ENCODE assay signal across 24 cellular contexts in genomic region chr10:110313674-110314073, GRCh38. TPM values are rescaled to one million over a fixed set of nuclear protein-coding genes. Genes with fewer than 3 reads are reported as not detected.
DNase-seq lines count a peak whose midpoint lies in the region; ATAC-seq and TF ChIP-seq lines count a peak whose summit lies in the region.
"Had no signal": no experiment of that assay in that cellular context is flagged by ENCODE, and none has a peak within 500 bp of the region (broad histone marks: within the 10 kb centered on the region; RNA-seq: fewer than 3 reads in every experiment).

No MANE protein-coding gene starts in this region.

- intact Hi-C loops in activated CD4-positive, alpha-beta memory T cell treated with anti-CD3 and anti-CD28 coated beads for 36 hours (cut with micrococcal nuclease), result loop anchor here (5.0 kb wide), 1 partner anchor 114 kb away; no protein-coding TSS in a partner anchor
- intact Hi-C loops in CD4-positive, alpha-beta memory T cell (cut with micrococcal nuclease), result no loop called here

- no peaks in the 10 kb centered on the region for H3K27me3 ChIP-seq in foreskin keratinocyte
- H3K27me3 ChIP-seq in CD4-positive, alpha-beta memory T cell (ENCODE audit: insufficient read depth, low read length), result no peaks in the 10 kb centered on the region
- H3K27me3 ChIP-seq: BE2C; BLaER1 treated with 17β-estradiol and CSF1 and Interleukin-3, amounts not matched to agents 10 nM and 100 nM had no signal

- H3K27me3 Mint-ChIP-seq in activated CD4-positive, alpha-beta memory T cell treated with anti-CD3 and anti-CD28 coated beads for 36 hours, result peaks cover 2% of the 10 kb centered on the region
- peaks cover 3% of the 10 kb centered on the region for H3K27me3 Mint-ChIP-seq in activated CD4-positive, alpha-beta memory T cell treated with anti-CD3 and anti-CD28 coated beads, Interleukin-2, amount 10 ng/mL, durations not matched to agents 7 days and 5 days
- H3K27me3 Mint-ChIP-seq in stimulated activated memory B cell treated with anti-CD40 and anti-IgM and Interleukin-4, amounts not matched to agents 10 μg/mL and 1 μg/mL and 100 μg/mL, for 72 hours, result no peaks in the 10 kb centered on the region
- H3K27me3 Mint-ChIP-seq in CD4-positive, alpha-beta memory T cell, result peaks cover 0 to 2% of the 10 kb centered on the region in 2 donors
- H3K27me3 Mint-ChIP-seq: CD4-positive, alpha-beta T cell had no signal

- no peak for ATAC-seq in foreskin keratinocyte
- no peak for ATAC-seq in stimulated activated memory B cell treated with anti-CD40 and anti-IgM and Interleukin-4, amounts not matched to agents 10 μg/mL and 1 μg/mL and 100 μg/mL, for 72 hours
- ATAC-seq: GM23338, HCT116 had no signal

- H3K4me3 Mint-ChIP-seq in activated CD4-positive, alpha-beta memory T cell treated with anti-CD3 and anti-CD28 coated beads for 36 hours, result no peak overlapping the region
- no peak overlapping the region for H3K4me3 Mint-ChIP-seq in activated CD4-positive, alpha-beta memory T cell treated with anti-CD3 and anti-CD28 coated beads, Interleukin-2, amount 10 ng/mL, durations not matched to agents 7 days and 5 days
- H3K4me3 Mint-ChIP-seq in stimulated activated memory B cell treated with anti-CD40 and anti-IgM and Interleukin-4, amounts not matched to agents 10 μg/mL and 1 μg/mL and 100 μg/mL, for 72 hours, result no peak overlapping the region
- H3K4me3 Mint-ChIP-seq in CD4-positive, alpha-beta memory T cell, result no peak overlapping the region
- H3K4me3 Mint-ChIP-seq: CD14-positive monocyte; CD4-positive, alpha-beta T cell; GM23338; H9 had no signal

- H3K27ac ChIP-seq in foreskin keratinocyte, result no peak overlapping the region
- no peak overlapping the region for H3K27ac ChIP-seq in CD4-positive, alpha-beta memory T cell (ENCODE audit: low read depth, low read length)
- H3K27ac ChIP-seq: 22Rv1; BLaER1 treated with 17β-estradiol and CSF1 and Interleukin-3, amounts not matched to agents 10 nM and 100 nM had no signal

- no peaks in the 10 kb centered on the region for H3K36me3 Mint-ChIP-seq in activated CD4-positive, alpha-beta memory T cell treated with anti-CD3 and anti-CD28 coated beads for 36 hours
- H3K36me3 Mint-ChIP-seq in activated CD4-positive, alpha-beta memory T cell treated with anti-CD3 and anti-CD28 coated beads, Interleukin-2, amount 10 ng/mL, durations not matched to agents 7 days and 5 days (ENCODE audit: low read depth), result no peaks in the 10 kb centered on the region
- no peaks in the 10 kb centered on the region for H3K36me3 Mint-ChIP-seq in stimulated activated memory B cell treated with anti-CD40 and anti-IgM and Interleukin-4, amounts not matched to agents 10 μg/mL and 1 μg/mL and 100 μg/mL, for 72 hours
- H3K36me3 Mint-ChIP-seq in CD4-positive, alpha-beta memory T cell, result no peaks in the 10 kb centered on the region
- H3K36me3 Mint-ChIP-seq: CD14-positive monocyte had no signal

- TF ChIP-seq CTCF in foreskin keratinocyte (conservative IDR thresholded peaks at IDR 0.05), result peak; percentile 23

- H3K9me3 Mint-ChIP-seq in activated CD4-positive, alpha-beta memory T cell treated with anti-CD3 and anti-CD28 coated beads for 36 hours, result no peaks in the 10 kb centered on the region
- H3K9me3 Mint-ChIP-seq in activated CD4-positive, alpha-beta memory T cell treated with anti-CD3 and anti-CD28 coated beads, Interleukin-2, amount 10 ng/mL, durations not matched to agents 7 days and 5 days, result no peaks in the 10 kb centered on the region
- no peaks in the 10 kb centered on the region for H3K9me3 Mint-ChIP-seq in stimulated activated memory B cell treated with anti-CD40 and anti-IgM and Interleukin-4, amounts not matched to agents 10 μg/mL and 1 μg/mL and 100 μg/mL, for 72 hours
- no peaks in the 10 kb centered on the region for H3K9me3 Mint-ChIP-seq in CD4-positive, alpha-beta memory T cell
- H3K9me3 Mint-ChIP-seq: CD14-positive monocyte; CD4-positive, alpha-beta T cell; GM23338; H9 had no signal

- H3K4me3 ChIP-seq in Jurkat, Clone E6-1 (ENCODE audit: low read length), result no peak overlapping the region
- H3K4me3 ChIP-seq in CD4-positive, alpha-beta memory T cell (ENCODE audit: low read length in 2 of 2), result no peak overlapping the region
- H3K4me3 ChIP-seq: BLaER1 treated with 17β-estradiol and CSF1 and Interleukin-3, amounts not matched to agents 10 nM and 100 nM; GM12878; GM23338 had no signal

- no peaks in the 10 kb centered on the region for H3K36me3 ChIP-seq in CD4-positive, alpha-beta memory T cell (ENCODE audit: insufficient read depth, low read length)
- H3K36me3 ChIP-seq: BE2C; BLaER1 treated with 17β-estradiol and CSF1 and Interleukin-3, amounts not matched to agents 10 nM and 100 nM had no signal

- POLR2A ChIA-PET in activated CD4-positive, alpha-beta memory T cell treated with anti-CD3 and anti-CD28 coated beads for 36 hours (lab: Charles Lee), result interaction anchor here (0.9 kb wide), 1 partner anchor 10 kb away, joined by 3 read pairs; no protein-coding TSS in a partner anchor
- POLR2A ChIA-PET in activated CD4-positive, alpha-beta memory T cell treated with anti-CD3 and anti-CD28 coated beads, Interleukin-2, amount 10 ng/mL, durations not matched to agents 7 days and 5 days (lab: Charles Lee), result interaction anchor here (0.8 to 2.9 kb wide), 3 partner anchors 41 to 215 kb away, joined by 3 to 18 read pairs (median 7); partner anchors contain the start of gene DUSP5
- POLR2A ChIA-PET in CD4-positive, alpha-beta memory T cell (lab: Charles Lee; ENCODE audit: partially characterized antibody), result interaction anchor here (0.6 to 0.8 kb wide), 2 partner anchors 9 to 31 kb away, joined by 3 to 4 read pairs; partner anchors contain the start of gene SMNDC1

- CTCF ChIA-PET in activated CD4-positive, alpha-beta memory T cell treated with anti-CD3 and anti-CD28 coated beads for 36 hours (lab: Charles Lee), result interaction anchor here (0.7 to 4.1 kb wide), 8 partner anchors 9 to 294 kb away, joined by 3 to 33 read pairs (median 3); partner anchors contain the start of gene SMNDC1
- CTCF ChIA-PET in activated CD4-positive, alpha-beta memory T cell treated with anti-CD3 and anti-CD28 coated beads, Interleukin-2, amount 10 ng/mL, durations not matched to agents 7 days and 5 days (lab: Charles Lee), result interaction anchor here (0.8 to 3.4 kb wide), 8 partner anchors 8 to 236 kb away, joined by 3 to 30 read pairs (median 4); no protein-coding TSS in a partner anchor
- CTCF ChIA-PET in CD4-positive, alpha-beta memory T cell (lab: Charles Lee; ENCODE audit: partially characterized antibody), result interaction anchor here (1.0 to 2.0 kb wide), 5 partner anchors 21 to 286 kb away, joined by 4 to 8 read pairs (median 4); no protein-coding TSS in a partner anchor

- H3K4me1 Mint-ChIP-seq in activated CD4-positive, alpha-beta memory T cell treated with anti-CD3 and anti-CD28 coated beads for 36 hours (ENCODE audit: low read depth), result peaks cover 36% of the 10 kb centered on the region
- peaks cover 42% of the 10 kb centered on the region for H3K4me1 Mint-ChIP-seq in activated CD4-positive, alpha-beta memory T cell treated with anti-CD3 and anti-CD28 coated beads, Interleukin-2, amount 10 ng/mL, durations not matched to agents 7 days and 5 days
- peaks cover 9% of the 10 kb centered on the region for H3K4me1 Mint-ChIP-seq in stimulated activated memory B cell treated with anti-CD40 and anti-IgM and Interleukin-4, amounts not matched to agents 10 μg/mL and 1 μg/mL and 100 μg/mL, for 72 hours
- H3K4me1 Mint-ChIP-seq in CD4-positive, alpha-beta memory T cell, result peaks cover 0 to 7% (median 0%) of the 10 kb centered on the region in 4 donors

- no peaks in the 10 kb centered on the region for H3K9me3 ChIP-seq in CD4-positive, alpha-beta memory T cell (ENCODE audit: control insufficient read depth in 1 of 2, low read length in 2 of 2)
- H3K9me3 ChIP-seq: BE2C; BLaER1 treated with 17β-estradiol and CSF1 and Interleukin-3, amounts not matched to agents 10 nM and 100 nM had no signal

- H3K4me1 ChIP-seq in foreskin keratinocyte, result peaks cover 10% of the 10 kb centered on the region
- no peaks in the 10 kb centered on the region for H3K4me1 ChIP-seq in CD4-positive, alpha-beta memory T cell (ENCODE audit: insufficient read depth, low read length)
- H3K4me1 ChIP-seq: BE2C had no signal

- no peak for DNase-seq in activated CD4-positive, alpha-beta memory T cell treated with anti-CD3 and anti-CD28 coated beads for 36 hours
- no peak for DNase-seq in activated CD4-positive, alpha-beta memory T cell treated with anti-CD3 and anti-CD28 coated beads, Interleukin-2, amount 10 ng/mL, durations not matched to agents 7 days and 5 days
- DNase-seq in Jurkat, Clone E6-1 (ENCODE audit: low read depth, low spot score), result peak; percentile 56
- DNase-seq in foreskin keratinocyte (no peak), DMS114 treated with DMSO at 0.1 percent for 48 hours (lab: John Stamatoyannopoulos, UW; ENCODE audit: unreplicated experiment) (no peak), amygdala (lab: John Stamatoyannopoulos, UW) (no peak)
- no peak for DNase-seq in CD4-positive, alpha-beta memory T cell
- DNase-seq: ACHN; AML-193; BE2C; Calu3; CD4-positive, alpha-beta T cell; COR-L47; DMS153; EL; GDM1; H9 had no signal

- peak overlapping the region; percentile 61 for H3K27ac Mint-ChIP-seq in activated CD4-positive, alpha-beta memory T cell treated with anti-CD3 and anti-CD28 coated beads for 36 hours
- no peak overlapping the region for H3K27ac Mint-ChIP-seq in activated CD4-positive, alpha-beta memory T cell treated with anti-CD3 and anti-CD28 coated beads, Interleukin-2, amount 10 ng/mL, durations not matched to agents 7 days and 5 days
- H3K27ac Mint-ChIP-seq in stimulated activated memory B cell treated with anti-CD40 and anti-IgM and Interleukin-4, amounts not matched to agents 10 μg/mL and 1 μg/mL and 100 μg/mL, for 72 hours, result peak overlapping the region; percentile 4
- no peak overlapping the region for H3K27ac Mint-ChIP-seq in CD4-positive, alpha-beta memory T cell
- H3K27ac Mint-ChIP-seq: CD14-positive monocyte; CD4-positive, alpha-beta T cell; GM23338; H9 had no signal

RNA-seq across cellular contexts. Expression of gene SMNDC1, which starts 9.0 kb away (rescaled TPM):
- 10 to 100 TPM; 44.1 to 48.3 TPM for total RNA-seq in activated CD4-positive, alpha-beta memory T cell treated with anti-CD3 and anti-CD28 coated beads for 36 hours
- total RNA-seq in activated CD4-positive, alpha-beta memory T cell treated with anti-CD3 and anti-CD28 coated beads, Interleukin-2, amount 10 ng/mL, durations not matched to agents 7 days and 5 days, result 10 to 100 TPM; 40.8 to 45.6 TPM
- 50.0 TPM for polyA plus RNA-seq in Jurkat, Clone E6-1 (2012; ENCODE audit: insufficient read depth, insufficient read length)
- 15.3 and 17.5 TPM in 2 replicates for total RNA-seq in foreskin keratinocyte
- 14.3 and 18.1 TPM in 2 replicates for polyA plus RNA-seq in foreskin keratinocyte
- 10 to 100 TPM; 39.0 to 39.3 TPM for total RNA-seq in CD4-positive, alpha-beta memory T cell
- polyA plus RNA-seq in CD4-positive, alpha-beta memory T cell, result 10 to 100 TPM; 11.3 to 22.6 TPM

Comparison
In these comparisons a context has a peak if more than half of its experiments do, and no peak if none do; other contexts are left out.
1. H3K27ac Mint-ChIP-seq: peak in activated CD4-positive, alpha-beta memory T cell treated with anti-CD3 and anti-CD28 coated beads for 36 hours (single experiment) and stimulated activated memory B cell treated with anti-CD40 and anti-IgM and Interleukin-4, amounts not matched to agents 10 μg/mL and 1 μg/mL and 100 μg/mL, for 72 hours (single experiment); none in activated CD4-positive, alpha-beta memory T cell treated with anti-CD3 and anti-CD28 coated beads, Interleukin-2, amount 10 ng/mL, durations not matched to agents 7 days and 5 days (single experiment) and CD4-positive, alpha-beta memory T cell (0 of 7).